Comparison of ENCODE assay signal across 1 cellular context in the genomic region with DNA sequence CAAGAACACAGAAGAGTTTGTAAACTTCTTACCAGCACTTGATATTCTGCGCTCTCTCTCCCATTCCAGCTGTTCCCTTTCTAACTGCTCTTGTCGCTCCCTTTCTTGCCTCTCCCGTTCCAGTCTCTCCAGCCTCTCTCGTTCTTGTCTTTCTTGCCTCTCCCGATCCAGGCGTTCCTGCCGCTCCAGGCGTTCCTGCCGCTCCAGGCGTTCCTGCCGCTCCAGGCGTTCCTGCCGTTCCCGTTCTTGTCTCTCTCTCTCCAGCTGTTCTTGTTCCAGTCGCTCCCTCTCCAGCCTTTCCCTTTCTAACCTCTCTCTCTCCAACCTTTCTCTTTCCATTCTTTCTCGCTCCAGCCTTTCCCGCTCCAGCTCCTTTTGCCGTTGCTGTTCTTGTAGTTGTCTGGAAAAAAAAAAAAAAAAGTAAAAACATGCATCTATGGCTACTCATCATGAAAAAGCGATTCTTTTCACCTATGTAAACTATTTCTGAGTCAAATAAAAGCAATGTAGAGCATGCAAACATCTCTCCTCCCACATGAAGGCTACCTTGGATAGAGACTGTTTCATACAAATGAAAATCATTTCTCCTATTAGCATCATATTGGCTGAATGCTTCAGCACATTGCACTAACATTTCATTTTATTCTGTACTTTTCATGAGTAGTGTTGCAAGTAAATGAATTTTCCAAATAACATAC.
A peak's percentile ranks its signal among the peaks of the same experiment; 100 is the strongest.
TF ChIP-seq lines count a peak whose summit lies in the region.

No MANE protein-coding gene starts in this region.

TF ChIP-seq in HEK293, 187 proteins besides CTCF, POLR2A, EP300 and RAD21 (continued from another document):
- TF ChIP-seq, protein P1, sequence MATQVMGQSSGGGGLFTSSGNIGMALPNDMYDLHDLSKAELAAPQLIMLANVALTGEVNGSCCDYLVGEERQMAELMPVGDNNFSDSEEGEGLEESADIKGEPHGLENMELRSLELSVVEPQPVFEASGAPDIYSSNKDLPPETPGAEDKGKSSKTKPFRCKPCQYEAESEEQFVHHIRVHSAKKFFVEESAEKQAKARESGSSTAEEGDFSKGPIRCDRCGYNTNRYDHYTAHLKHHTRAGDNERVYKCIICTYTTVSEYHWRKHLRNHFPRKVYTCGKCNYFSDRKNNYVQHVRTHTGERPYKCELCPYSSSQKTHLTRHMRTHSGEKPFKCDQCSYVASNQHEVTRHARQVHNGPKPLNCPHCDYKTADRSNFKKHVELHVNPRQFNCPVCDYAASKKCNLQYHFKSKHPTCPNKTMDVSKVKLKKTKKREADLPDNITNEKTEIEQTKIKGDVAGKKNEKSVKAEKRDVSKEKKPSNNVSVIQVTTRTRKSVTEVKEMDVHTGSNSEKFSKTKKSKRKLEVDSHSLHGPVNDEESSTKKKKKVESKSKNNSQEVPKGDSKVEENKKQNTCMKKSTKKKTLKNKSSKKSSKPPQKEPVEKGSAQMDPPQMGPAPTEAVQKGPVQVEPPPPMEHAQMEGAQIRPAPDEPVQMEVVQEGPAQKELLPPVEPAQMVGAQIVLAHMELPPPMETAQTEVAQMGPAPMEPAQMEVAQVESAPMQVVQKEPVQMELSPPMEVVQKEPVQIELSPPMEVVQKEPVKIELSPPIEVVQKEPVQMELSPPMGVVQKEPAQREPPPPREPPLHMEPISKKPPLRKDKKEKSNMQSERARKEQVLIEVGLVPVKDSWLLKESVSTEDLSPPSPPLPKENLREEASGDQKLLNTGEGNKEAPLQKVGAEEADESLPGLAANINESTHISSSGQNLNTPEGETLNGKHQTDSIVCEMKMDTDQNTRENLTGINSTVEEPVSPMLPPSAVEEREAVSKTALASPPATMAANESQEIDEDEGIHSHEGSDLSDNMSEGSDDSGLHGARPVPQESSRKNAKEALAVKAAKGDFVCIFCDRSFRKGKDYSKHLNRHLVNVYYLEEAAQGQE (tag by site-specific recombination; IDR thresholded peaks at IDR 0.05), result peak; percentile 47; the same call in 1 of the 2 replicates
- TF ChIP-seq HOXA7 (CRISPR knock-in tag; IDR thresholded peaks at IDR 0.05; ENCODE audit: borderline replicate concordance) (no peak), ZNF792 (tag by site-specific recombination; IDR thresholded peaks at IDR 0.05) (peak; percentile 70), ZNF76 (tag by site-specific recombination; IDR thresholded peaks at IDR 0.05; ENCODE audit: borderline replicate concordance, low read depth) (no peak), PRDM1 (tag by site-specific recombination; IDR thresholded peaks at IDR 0.05) (peak; percentile 100), ZNF341 (tag by site-specific recombination; IDR thresholded peaks at IDR 0.05; ENCODE audit: low read depth) (peak; percentile 58), ZNF514 (tag by site-specific recombination; IDR thresholded peaks at IDR 0.05) (no peak), ZBTB17 (tag by site-specific recombination; IDR thresholded peaks at IDR 0.05) (peak; percentile 93), HOXC10 (CRISPR knock-in tag; IDR thresholded peaks at IDR 0.05) (no peak), ZNF140 (tag by site-specific recombination; IDR thresholded peaks at IDR 0.05) (no peak), ZNF830 (tag by site-specific recombination; IDR thresholded peaks at IDR 0.05; ENCODE audit: low read depth) (no peak), ZNF596 (tag by site-specific recombination; IDR thresholded peaks at IDR 0.05) (peak; percentile 99), ZFHX2 (tag by site-specific recombination; conservative IDR thresholded peaks at IDR 0.05) (0 out of 2 replicates have a peak, but pooled peaks have one; percentile 8), ZNF366 (tag by site-specific recombination; conservative IDR thresholded peaks at IDR 0.05) (peak; percentile 63; the same call in 1 of the 2 replicates), ZNF214 (tag by site-specific recombination; IDR thresholded peaks at IDR 0.05; ENCODE audit: borderline replicate concordance) (no peak), ZNF837 (tag by site-specific recombination; IDR thresholded peaks at IDR 0.05) (no peak)
- TF ChIP-seq, protein P2, sequence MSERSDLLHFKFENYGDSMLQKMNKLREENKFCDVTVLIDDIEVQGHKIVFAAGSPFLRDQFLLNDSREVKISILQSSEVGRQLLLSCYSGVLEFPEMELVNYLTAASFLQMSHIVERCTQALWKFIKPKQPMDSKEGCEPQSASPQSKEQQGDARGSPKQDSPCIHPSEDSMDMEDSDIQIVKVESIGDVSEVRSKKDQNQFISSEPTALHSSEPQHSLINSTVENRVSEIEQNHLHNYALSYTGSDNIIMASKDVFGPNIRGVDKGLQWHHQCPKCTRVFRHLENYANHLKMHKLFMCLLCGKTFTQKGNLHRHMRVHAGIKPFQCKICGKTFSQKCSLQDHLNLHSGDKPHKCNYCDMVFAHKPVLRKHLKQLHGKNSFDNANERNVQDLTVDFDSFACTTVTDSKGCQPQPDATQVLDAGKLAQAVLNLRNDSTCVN (tag by site-specific recombination; optimal IDR thresholded peaks at IDR 0.05), result no peak
- TF ChIP-seq, protein P3, sequence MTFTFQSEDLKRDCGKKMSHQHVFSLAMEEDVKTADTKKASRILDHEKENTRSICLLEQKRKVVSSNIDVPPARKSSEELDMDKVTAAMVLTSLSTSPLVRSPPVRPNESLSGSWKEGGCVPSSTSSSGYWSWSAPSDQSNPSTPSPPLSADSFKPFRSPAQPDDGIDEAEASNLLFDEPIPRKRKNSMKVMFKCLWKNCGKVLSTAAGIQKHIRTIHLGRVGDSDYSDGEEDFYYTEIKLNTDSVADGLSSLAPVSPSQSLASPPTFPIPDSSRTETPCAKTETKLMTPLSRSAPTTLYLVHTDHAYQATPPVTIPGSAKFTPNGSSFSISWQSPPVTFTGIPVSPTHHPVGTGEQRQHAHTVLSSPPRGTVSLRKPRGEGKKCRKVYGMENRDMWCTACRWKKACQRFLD (tag by site-specific recombination; IDR thresholded peaks at IDR 0.05), result no peak
- TF ChIP-seq, protein P4, sequence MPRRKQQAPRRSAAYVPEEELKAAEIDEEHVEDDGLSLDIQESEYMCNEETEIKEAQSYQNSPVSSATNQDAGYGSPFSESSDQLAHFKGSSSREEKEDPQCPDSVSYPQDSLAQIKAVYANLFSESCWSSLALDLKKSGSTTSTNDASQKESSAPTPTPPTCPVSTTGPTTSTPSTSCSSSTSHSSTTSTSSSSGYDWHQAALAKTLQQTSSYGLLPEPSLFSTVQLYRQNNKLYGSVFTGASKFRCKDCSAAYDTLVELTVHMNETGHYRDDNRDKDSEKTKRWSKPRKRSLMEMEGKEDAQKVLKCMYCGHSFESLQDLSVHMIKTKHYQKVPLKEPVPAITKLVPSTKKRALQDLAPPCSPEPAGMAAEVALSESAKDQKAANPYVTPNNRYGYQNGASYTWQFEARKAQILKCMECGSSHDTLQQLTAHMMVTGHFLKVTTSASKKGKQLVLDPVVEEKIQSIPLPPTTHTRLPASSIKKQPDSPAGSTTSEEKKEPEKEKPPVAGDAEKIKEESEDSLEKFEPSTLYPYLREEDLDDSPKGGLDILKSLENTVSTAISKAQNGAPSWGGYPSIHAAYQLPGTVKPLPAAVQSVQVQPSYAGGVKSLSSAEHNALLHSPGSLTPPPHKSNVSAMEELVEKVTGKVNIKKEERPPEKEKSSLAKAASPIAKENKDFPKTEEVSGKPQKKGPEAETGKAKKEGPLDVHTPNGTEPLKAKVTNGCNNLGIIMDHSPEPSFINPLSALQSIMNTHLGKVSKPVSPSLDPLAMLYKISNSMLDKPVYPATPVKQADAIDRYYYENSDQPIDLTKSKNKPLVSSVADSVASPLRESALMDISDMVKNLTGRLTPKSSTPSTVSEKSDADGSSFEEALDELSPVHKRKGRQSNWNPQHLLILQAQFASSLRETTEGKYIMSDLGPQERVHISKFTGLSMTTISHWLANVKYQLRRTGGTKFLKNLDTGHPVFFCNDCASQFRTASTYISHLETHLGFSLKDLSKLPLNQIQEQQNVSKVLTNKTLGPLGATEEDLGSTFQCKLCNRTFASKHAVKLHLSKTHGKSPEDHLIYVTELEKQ (tag by site-specific recombination; IDR thresholded peaks at IDR 0.05; ENCODE audit: borderline replicate concordance), result no peak
- TF ChIP-seq, protein P5, sequence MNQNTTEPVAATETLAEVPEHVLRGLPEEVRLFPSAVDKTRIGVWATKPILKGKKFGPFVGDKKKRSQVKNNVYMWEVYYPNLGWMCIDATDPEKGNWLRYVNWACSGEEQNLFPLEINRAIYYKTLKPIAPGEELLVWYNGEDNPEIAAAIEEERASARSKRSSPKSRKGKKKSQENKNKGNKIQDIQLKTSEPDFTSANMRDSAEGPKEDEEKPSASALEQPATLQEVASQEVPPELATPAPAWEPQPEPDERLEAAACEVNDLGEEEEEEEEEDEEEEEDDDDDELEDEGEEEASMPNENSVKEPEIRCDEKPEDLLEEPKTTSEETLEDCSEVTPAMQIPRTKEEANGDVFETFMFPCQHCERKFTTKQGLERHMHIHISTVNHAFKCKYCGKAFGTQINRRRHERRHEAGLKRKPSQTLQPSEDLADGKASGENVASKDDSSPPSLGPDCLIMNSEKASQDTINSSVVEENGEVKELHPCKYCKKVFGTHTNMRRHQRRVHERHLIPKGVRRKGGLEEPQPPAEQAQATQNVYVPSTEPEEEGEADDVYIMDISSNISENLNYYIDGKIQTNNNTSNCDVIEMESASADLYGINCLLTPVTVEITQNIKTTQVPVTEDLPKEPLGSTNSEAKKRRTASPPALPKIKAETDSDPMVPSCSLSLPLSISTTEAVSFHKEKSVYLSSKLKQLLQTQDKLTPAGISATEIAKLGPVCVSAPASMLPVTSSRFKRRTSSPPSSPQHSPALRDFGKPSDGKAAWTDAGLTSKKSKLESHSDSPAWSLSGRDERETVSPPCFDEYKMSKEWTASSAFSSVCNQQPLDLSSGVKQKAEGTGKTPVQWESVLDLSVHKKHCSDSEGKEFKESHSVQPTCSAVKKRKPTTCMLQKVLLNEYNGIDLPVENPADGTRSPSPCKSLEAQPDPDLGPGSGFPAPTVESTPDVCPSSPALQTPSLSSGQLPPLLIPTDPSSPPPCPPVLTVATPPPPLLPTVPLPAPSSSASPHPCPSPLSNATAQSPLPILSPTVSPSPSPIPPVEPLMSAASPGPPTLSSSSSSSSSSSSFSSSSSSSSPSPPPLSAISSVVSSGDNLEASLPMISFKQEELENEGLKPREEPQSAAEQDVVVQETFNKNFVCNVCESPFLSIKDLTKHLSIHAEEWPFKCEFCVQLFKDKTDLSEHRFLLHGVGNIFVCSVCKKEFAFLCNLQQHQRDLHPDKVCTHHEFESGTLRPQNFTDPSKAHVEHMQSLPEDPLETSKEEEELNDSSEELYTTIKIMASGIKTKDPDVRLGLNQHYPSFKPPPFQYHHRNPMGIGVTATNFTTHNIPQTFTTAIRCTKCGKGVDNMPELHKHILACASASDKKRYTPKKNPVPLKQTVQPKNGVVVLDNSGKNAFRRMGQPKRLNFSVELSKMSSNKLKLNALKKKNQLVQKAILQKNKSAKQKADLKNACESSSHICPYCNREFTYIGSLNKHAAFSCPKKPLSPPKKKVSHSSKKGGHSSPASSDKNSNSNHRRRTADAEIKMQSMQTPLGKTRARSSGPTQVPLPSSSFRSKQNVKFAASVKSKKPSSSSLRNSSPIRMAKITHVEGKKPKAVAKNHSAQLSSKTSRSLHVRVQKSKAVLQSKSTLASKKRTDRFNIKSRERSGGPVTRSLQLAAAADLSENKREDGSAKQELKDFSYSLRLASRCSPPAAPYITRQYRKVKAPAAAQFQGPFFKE (tag by site-specific recombination; IDR thresholded peaks at IDR 0.05; ENCODE audit: borderline replicate concordance), result no peak
